ENCODE assay signal across 2 cellular contexts in the genomic region with DNA sequence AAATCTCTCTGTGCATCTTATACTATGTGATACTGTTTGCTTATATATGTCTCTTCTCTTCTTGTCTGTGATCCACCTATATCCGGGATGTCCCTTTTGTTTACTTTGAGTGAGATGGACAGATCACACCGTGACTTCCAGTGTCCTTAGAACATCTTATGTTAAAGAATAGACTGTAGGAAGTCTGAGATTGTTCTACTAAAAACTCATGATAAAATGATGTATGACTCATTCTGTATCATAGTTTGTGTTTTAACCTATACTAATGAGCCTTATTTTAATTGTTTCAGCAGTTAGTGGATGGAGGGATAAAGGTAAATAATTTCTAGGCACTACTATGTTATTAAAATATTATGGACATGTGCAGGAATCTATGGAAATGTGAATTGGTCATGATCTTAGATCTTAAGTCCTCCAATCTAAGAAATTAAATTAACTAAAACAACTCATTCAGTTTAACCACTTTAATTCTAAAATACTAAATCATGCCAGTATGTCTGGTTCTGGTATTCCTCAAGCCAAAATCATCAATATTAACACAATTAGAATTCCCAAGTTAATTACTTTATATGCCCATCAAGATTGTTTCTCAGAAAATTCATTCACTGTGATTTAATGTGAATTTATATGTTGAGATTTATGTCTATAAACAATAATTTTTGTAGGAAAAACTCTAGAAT.
TF ChIP-seq lines count a peak whose summit lies in the region.

No MANE protein-coding gene starts in this region.

TF ChIP-seq in SK-N-SH treated with all-trans-retinoic acid at 6 μM for 48 hours, 23 proteins besides CTCF, POLR2A, EP300 and RAD21 (continued from another document):
- TF ChIP-seq, protein P1, sequence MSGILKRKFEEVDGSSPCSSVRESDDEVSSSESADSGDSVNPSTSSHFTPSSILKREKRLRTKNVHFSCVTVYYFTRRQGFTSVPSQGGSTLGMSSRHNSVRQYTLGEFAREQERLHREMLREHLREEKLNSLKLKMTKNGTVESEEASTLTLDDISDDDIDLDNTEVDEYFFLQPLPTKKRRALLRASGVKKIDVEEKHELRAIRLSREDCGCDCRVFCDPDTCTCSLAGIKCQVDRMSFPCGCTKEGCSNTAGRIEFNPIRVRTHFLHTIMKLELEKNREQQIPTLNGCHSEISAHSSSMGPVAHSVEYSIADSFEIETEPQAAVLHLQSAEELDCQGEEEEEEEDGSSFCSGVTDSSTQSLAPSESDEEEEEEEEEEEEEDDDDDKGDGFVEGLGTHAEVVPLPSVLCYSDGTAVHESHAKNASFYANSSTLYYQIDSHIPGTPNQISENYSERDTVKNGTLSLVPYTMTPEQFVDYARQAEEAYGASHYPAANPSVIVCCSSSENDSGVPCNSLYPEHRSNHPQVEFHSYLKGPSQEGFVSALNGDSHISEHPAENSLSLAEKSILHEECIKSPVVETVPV (CRISPR knock-in tag; IDR thresholded peaks at IDR 0.05): no peak
- TF ChIP-seq, protein P2, sequence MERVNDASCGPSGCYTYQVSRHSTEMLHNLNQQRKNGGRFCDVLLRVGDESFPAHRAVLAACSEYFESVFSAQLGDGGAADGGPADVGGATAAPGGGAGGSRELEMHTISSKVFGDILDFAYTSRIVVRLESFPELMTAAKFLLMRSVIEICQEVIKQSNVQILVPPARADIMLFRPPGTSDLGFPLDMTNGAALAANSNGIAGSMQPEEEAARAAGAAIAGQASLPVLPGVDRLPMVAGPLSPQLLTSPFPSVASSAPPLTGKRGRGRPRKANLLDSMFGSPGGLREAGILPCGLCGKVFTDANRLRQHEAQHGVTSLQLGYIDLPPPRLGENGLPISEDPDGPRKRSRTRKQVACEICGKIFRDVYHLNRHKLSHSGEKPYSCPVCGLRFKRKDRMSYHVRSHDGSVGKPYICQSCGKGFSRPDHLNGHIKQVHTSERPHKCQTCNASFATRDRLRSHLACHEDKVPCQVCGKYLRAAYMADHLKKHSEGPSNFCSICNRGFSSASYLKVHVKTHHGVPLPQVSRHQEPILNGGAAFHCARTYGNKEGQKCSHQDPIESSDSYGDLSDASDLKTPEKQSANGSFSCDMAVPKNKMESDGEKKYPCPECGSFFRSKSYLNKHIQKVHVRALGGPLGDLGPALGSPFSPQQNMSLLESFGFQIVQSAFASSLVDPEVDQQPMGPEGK (CRISPR knock-in tag; IDR thresholded peaks at IDR 0.05; ENCODE audit: borderline replicate concordance): no peak
- peak; percentile 90 for TF ChIP-seq ISL1 (CRISPR knock-in tag; IDR thresholded peaks at IDR 0.05)
- TF ChIP-seq, protein P3, sequence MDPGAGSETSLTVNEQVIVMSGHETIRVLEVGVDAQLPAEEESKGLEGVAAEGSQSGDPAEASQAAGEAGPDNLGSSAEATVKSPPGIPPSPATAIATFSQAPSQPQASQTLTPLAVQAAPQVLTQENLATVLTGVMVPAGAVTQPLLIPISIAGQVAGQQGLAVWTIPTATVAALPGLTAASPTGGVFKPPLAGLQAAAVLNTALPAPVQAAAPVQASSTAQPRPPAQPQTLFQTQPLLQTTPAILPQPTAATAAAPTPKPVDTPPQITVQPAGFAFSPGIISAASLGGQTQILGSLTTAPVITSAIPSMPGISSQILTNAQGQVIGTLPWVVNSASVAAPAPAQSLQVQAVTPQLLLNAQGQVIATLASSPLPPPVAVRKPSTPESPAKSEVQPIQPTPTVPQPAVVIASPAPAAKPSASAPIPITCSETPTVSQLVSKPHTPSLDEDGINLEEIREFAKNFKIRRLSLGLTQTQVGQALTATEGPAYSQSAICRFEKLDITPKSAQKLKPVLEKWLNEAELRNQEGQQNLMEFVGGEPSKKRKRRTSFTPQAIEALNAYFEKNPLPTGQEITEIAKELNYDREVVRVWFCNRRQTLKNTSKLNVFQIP (CRISPR knock-in tag; IDR thresholded peaks at IDR 0.05; ENCODE audit: borderline replicate concordance, low read depth): no peak

TF ChIP-seq in SK-N-SH, 30 proteins besides CTCF, POLR2A, EP300 and RAD21 (continued from another document):
- TF ChIP-seq, protein P4, sequence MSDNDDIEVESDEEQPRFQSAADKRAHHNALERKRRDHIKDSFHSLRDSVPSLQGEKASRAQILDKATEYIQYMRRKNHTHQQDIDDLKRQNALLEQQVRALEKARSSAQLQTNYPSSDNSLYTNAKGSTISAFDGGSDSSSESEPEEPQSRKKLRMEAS (IDR thresholded peaks at IDR 0.05; ENCODE audit: low read depth): no peak
- no peak for TF ChIP-seq RFX5 (IDR thresholded peaks at IDR 0.05; ENCODE audit: low read length)
- no peak for TF ChIP-seq TCF12 (IDR thresholded peaks at IDR 0.05)
- TF ChIP-seq RXRA (IDR thresholded peaks at IDR 0.05; ENCODE audit: borderline replicate concordance, low read depth): no peak
- no peak for TF ChIP-seq SMC3 (IDR thresholded peaks at IDR 0.05; ENCODE audit: low read depth, low read length)
